1 cellular context compared by ENCODE assay signal in the genomic region with DNA sequence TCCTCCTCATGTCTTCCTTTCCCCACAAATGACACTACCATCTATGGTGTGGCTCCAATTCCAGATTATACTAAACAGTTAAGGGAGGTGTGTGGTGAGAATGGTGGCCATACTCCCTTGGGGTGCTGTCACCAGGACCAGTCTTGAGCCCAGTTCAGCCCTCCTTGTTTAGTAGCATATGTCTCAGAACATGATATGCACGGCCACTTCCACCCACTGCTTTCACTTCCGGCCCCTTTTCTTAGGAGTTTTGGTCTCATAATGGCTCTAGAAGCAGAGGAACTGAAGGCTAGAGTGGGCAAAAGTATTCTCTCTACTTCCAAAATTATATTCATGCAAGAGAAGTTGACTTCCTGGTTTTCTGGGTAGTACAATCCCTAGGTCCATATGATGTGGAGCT.
TF ChIP-seq lines count a peak whose summit lies in the region.

No MANE protein-coding gene starts in this region.

TF ChIP-seq in GM12878, 131 proteins besides CTCF, POLR2A, EP300 and RAD21 (continued from another document):
- TF ChIP-seq, protein P1, sequence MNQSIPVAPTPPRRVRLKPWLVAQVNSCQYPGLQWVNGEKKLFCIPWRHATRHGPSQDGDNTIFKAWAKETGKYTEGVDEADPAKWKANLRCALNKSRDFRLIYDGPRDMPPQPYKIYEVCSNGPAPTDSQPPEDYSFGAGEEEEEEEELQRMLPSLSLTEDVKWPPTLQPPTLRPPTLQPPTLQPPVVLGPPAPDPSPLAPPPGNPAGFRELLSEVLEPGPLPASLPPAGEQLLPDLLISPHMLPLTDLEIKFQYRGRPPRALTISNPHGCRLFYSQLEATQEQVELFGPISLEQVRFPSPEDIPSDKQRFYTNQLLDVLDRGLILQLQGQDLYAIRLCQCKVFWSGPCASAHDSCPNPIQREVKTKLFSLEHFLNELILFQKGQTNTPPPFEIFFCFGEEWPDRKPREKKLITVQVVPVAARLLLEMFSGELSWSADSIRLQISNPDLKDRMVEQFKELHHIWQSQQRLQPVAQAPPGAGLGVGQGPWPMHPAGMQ (IDR thresholded peaks at IDR 0.05; ENCODE audit: borderline replicate concordance): no peak
- TF ChIP-seq TARDBP (IDR thresholded peaks at IDR 0.05; ENCODE audit: borderline replicate concordance) (no peak), NFIC (IDR thresholded peaks at IDR 0.05; ENCODE audit: low read depth, low read length) (peak; percentile 87), STAT1 (conservative IDR thresholded peaks at IDR 0.05) (no peak), POLR2AphosphoS2 (IDR thresholded peaks at IDR 0.05; ENCODE audit: low read depth, low read length) (no peak), MYC (IDR thresholded peaks at IDR 0.05; ENCODE audit: insufficient read depth, insufficient read length, insufficient replicate concordance, low read length, severe bottlenecking) (no peak), MEF2B (IDR thresholded peaks at IDR 0.05; ENCODE audit: partially characterized antibody, poor library complexity, severe bottlenecking) (peak; percentile 67), ZNF622 (IDR thresholded peaks at IDR 0.05) (no peak), ETV6 (conservative IDR thresholded peaks at IDR 0.05 in 1 of 2, IDR thresholded peaks at IDR 0.05 in 1 of 2; ENCODE audit: borderline replicate concordance in 1 of 2, low read depth in 1 of 2) (peak in 1 of 2 experiments; percentile 95; a peak in 2 of 4 replicates), EED (IDR thresholded peaks at IDR 0.05; ENCODE audit: low read depth) (peak; percentile 90), CBX5 (IDR thresholded peaks at IDR 0.05; ENCODE audit: low read depth) (no peak), TAF1 (IDR thresholded peaks at IDR 0.05; ENCODE audit: borderline replicate concordance, low read depth, low read length) (peak; percentile 16; the same call in 1 of the 2 replicates), SMAD5 (IDR thresholded peaks at IDR 0.05; ENCODE audit: low read depth) (no peak), SREBF1 (IDR thresholded peaks at IDR 0.05; ENCODE audit: low read length) (no peak), RBBP5 (conservative IDR thresholded peaks at IDR 0.05) (no peak), SUPT20H (IDR thresholded peaks at IDR 0.05; ENCODE audit: borderline replicate concordance, control insufficient read depth, low read depth, low read length) (no peak), ZZZ3 (IDR thresholded peaks at IDR 0.05; ENCODE audit: control insufficient read depth, insufficient read length, low read depth) (no peak), SMARCA5 (IDR thresholded peaks at IDR 0.05) (no peak), MYB (IDR thresholded peaks at IDR 0.05; ENCODE audit: borderline replicate concordance, low read depth, low read length) (no peak), RB1 (IDR thresholded peaks at IDR 0.05; ENCODE audit: borderline replicate concordance) (no peak), NFYA (IDR thresholded peaks at IDR 0.05; ENCODE audit: borderline replicate concordance, low read depth, low read length) (no peak), WRNIP1 (IDR thresholded peaks at IDR 0.05; ENCODE audit: borderline replicate concordance, low read depth, low read length) (no peak)
- TF ChIP-seq, protein P2, sequence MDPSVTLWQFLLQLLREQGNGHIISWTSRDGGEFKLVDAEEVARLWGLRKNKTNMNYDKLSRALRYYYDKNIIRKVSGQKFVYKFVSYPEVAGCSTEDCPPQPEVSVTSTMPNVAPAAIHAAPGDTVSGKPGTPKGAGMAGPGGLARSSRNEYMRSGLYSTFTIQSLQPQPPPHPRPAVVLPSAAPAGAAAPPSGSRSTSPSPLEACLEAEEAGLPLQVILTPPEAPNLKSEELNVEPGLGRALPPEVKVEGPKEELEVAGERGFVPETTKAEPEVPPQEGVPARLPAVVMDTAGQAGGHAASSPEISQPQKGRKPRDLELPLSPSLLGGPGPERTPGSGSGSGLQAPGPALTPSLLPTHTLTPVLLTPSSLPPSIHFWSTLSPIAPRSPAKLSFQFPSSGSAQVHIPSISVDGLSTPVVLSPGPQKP (IDR thresholded peaks at IDR 0.05; ENCODE audit: low read depth, low read length): peak; percentile 50; the same call in 1 of the 2 replicates
- TF ChIP-seq, protein P3, sequence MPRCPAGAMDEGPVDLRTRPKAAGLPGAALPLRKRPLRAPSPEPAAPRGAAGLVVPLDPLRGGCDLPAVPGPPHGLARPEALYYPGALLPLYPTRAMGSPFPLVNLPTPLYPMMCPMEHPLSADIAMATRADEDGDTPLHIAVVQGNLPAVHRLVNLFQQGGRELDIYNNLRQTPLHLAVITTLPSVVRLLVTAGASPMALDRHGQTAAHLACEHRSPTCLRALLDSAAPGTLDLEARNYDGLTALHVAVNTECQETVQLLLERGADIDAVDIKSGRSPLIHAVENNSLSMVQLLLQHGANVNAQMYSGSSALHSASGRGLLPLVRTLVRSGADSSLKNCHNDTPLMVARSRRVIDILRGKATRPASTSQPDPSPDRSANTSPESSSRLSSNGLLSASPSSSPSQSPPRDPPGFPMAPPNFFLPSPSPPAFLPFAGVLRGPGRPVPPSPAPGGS (IDR thresholded peaks at IDR 0.05; ENCODE audit: borderline replicate concordance, insufficient read depth, low read depth, low read length, poor library complexity, severe bottlenecking): peak; percentile 76
- TF ChIP-seq, protein P4, sequence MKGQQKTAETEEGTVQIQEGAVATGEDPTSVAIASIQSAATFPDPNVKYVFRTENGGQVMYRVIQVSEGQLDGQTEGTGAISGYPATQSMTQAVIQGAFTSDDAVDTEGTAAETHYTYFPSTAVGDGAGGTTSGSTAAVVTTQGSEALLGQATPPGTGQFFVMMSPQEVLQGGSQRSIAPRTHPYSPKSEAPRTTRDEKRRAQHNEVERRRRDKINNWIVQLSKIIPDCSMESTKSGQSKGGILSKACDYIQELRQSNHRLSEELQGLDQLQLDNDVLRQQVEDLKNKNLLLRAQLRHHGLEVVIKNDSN (IDR thresholded peaks at IDR 0.05; ENCODE audit: borderline replicate concordance, extremely low read length, insufficient read depth, low read depth, low read length): no peak
- TF ChIP-seq, protein P5, sequence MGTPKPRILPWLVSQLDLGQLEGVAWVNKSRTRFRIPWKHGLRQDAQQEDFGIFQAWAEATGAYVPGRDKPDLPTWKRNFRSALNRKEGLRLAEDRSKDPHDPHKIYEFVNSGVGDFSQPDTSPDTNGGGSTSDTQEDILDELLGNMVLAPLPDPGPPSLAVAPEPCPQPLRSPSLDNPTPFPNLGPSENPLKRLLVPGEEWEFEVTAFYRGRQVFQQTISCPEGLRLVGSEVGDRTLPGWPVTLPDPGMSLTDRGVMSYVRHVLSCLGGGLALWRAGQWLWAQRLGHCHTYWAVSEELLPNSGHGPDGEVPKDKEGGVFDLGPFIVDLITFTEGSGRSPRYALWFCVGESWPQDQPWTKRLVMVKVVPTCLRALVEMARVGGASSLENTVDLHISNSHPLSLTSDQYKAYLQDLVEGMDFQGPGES (IDR thresholded peaks at IDR 0.05): no peak
- TF ChIP-seq, protein P6, sequence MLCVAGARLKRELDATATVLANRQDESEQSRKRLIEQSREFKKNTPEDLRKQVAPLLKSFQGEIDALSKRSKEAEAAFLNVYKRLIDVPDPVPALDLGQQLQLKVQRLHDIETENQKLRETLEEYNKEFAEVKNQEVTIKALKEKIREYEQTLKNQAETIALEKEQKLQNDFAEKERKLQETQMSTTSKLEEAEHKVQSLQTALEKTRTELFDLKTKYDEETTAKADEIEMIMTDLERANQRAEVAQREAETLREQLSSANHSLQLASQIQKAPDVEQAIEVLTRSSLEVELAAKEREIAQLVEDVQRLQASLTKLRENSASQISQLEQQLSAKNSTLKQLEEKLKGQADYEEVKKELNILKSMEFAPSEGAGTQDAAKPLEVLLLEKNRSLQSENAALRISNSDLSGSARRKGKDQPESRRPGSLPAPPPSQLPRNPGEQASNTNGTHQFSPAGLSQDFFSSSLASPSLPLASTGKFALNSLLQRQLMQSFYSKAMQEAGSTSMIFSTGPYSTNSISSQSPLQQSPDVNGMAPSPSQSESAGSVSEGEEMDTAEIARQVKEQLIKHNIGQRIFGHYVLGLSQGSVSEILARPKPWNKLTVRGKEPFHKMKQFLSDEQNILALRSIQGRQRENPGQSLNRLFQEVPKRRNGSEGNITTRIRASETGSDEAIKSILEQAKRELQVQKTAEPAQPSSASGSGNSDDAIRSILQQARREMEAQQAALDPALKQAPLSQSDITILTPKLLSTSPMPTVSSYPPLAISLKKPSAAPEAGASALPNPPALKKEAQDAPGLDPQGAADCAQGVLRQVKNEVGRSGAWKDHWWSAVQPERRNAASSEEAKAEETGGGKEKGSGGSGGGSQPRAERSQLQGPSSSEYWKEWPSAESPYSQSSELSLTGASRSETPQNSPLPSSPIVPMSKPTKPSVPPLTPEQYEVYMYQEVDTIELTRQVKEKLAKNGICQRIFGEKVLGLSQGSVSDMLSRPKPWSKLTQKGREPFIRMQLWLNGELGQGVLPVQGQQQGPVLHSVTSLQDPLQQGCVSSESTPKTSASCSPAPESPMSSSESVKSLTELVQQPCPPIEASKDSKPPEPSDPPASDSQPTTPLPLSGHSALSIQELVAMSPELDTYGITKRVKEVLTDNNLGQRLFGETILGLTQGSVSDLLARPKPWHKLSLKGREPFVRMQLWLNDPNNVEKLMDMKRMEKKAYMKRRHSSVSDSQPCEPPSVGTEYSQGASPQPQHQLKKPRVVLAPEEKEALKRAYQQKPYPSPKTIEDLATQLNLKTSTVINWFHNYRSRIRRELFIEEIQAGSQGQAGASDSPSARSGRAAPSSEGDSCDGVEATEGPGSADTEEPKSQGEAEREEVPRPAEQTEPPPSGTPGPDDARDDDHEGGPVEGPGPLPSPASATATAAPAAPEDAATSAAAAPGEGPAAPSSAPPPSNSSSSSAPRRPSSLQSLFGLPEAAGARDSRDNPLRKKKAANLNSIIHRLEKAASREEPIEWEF (IDR thresholded peaks at IDR 0.05; ENCODE audit: insufficient replicate concordance, low read depth, low read length): no peak
- TF ChIP-seq, protein P7, sequence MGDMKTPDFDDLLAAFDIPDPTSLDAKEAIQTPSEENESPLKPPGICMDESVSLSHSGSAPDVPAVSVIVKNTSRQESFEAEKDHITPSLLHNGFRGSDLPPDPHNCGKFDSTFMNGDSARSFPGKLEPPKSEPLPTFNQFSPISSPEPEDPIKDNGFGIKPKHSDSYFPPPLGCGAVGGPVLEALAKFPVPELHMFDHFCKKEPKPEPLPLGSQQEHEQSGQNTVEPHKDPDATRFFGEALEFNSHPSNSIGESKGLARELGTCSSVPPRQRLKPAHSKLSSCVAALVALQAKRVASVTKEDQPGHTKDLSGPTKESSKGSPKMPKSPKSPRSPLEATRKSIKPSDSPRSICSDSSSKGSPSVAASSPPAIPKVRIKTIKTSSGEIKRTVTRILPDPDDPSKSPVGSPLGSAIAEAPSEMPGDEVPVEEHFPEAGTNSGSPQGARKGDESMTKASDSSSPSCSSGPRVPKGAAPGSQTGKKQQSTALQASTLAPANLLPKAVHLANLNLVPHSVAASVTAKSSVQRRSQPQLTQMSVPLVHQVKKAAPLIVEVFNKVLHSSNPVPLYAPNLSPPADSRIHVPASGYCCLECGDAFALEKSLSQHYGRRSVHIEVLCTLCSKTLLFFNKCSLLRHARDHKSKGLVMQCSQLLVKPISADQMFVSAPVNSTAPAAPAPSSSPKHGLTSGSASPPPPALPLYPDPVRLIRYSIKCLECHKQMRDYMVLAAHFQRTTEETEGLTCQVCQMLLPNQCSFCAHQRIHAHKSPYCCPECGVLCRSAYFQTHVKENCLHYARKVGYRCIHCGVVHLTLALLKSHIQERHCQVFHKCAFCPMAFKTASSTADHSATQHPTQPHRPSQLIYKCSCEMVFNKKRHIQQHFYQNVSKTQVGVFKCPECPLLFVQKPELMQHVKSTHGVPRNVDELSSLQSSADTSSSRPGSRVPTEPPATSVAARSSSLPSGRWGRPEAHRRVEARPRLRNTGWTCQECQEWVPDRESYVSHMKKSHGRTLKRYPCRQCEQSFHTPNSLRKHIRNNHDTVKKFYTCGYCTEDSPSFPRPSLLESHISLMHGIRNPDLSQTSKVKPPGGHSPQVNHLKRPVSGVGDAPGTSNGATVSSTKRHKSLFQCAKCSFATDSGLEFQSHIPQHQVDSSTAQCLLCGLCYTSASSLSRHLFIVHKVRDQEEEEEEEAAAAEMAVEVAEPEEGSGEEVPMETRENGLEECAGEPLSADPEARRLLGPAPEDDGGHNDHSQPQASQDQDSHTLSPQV (IDR thresholded peaks at IDR 0.05): no peak
